In genomic region chr11:47317078-47317828, GRCh38 we compare ENCODE assay signal across 14 cellular contexts. TPM values are rescaled to one million over a fixed set of nuclear protein-coding genes. Genes with fewer than 3 reads are reported as not detected.
A peak's percentile ranks its signal among the peaks of the same experiment; 100 is the strongest.
DNase-seq lines count a peak whose midpoint lies in the region; ATAC-seq and TF ChIP-seq lines count a peak whose summit lies in the region.
"Had no signal": no experiment of that assay in that cellular context is flagged by ENCODE, and none has a peak within 500 bp of the region (broad histone marks: within the 10 kb centered on the region; RNA-seq: fewer than 3 reads in every experiment).

No MANE protein-coding gene starts in this region.

- H3K4me1 ChIP-seq in OCI-LY1 (ENCODE audit: insufficient read depth, low read length, severe bottlenecking), result peaks cover 16% of the 10 kb centered on the region
- H3K4me1 ChIP-seq in smooth muscle cell (ENCODE audit: low read depth), result no peaks in the 10 kb centered on the region
- H3K4me1 ChIP-seq in sigmoid colon, result no peaks in the 10 kb centered on the region
- H3K4me1 ChIP-seq: stomach had no signal

- peak overlapping the region; percentile 64 for H3K27ac Mint-ChIP-seq in activated naive CD8-positive, alpha-beta T cell treated with anti-CD3 and anti-CD28 coated beads, Interleukin-2, amount 50 U/mL, for 24 hours
- H3K27ac Mint-ChIP-seq in activated naive CD8-positive, alpha-beta T cell treated with anti-CD3 and anti-CD28 coated beads for 36 hours, result no peak overlapping the region
- peak overlapping the region in 1 of 2 donors; percentile 19 for H3K27ac Mint-ChIP-seq in stimulated activated naive CD8-positive, alpha-beta T cell treated with anti-CD3 and anti-CD28 coated beads, Interleukin-15, amount 100 ng/mL, for 72 hours

- H2AFZ ChIP-seq in OCI-LY1 (ENCODE audit: low read length) (no peak overlapping the region), smooth muscle cell (ENCODE audit: low read depth) (no peak overlapping the region)

- H3K79me2 ChIP-seq in OCI-LY1 (ENCODE audit: insufficient read depth, low read length) (no peaks in the 10 kb centered on the region), smooth muscle cell (ENCODE audit: low read depth) (no peaks in the 10 kb centered on the region)

- DNase-seq in activated naive CD8-positive, alpha-beta T cell treated with anti-CD3 and anti-CD28 coated beads, Interleukin-2, amount 50 U/mL, for 24 hours, result no peak
- DNase-seq in activated naive CD8-positive, alpha-beta T cell treated with anti-CD3 and anti-CD28 coated beads for 36 hours, result no peak
- no peak for DNase-seq in stimulated activated naive CD8-positive, alpha-beta T cell treated with anti-CD3 and anti-CD28 coated beads, Interleukin-15, amount 100 ng/mL, for 72 hours
- DNase-seq in smooth muscle cell (lab: John Stamatoyannopoulos, UW; ENCODE audit: unreplicated experiment), result no peak
- no peak for DNase-seq in sigmoid colon
- DNase-seq in stimulated activated naive CD4-positive, alpha-beta T cell (lab: John Stamatoyannopoulos, UW), result no peak
- DNase-seq: activated CD4-positive, alpha-beta T cell treated with anti-CD3 and anti-CD28 coated beads for 4 hours; DMS79; KBM-7; midbrain; NCI-H2107 had no signal

- TF ChIP-seq POLR2A in sigmoid colon (IDR thresholded peaks at IDR 0.05), result no peak

- no peak overlapping the region for H3K4me2 ChIP-seq in OCI-LY1 (ENCODE audit: low read length)
- no peak overlapping the region for H3K4me2 ChIP-seq in smooth muscle cell

- peak; percentile 52 for ATAC-seq in activated naive CD8-positive, alpha-beta T cell treated with anti-CD3 and anti-CD28 coated beads, Interleukin-2, amount 50 U/mL, for 24 hours
- ATAC-seq in GM21786 (IDR thresholded peaks at IDR 0.05; ENCODE audit: unreplicated experiment), result peak; percentile 68
- peak; percentile 75 for ATAC-seq in stimulated activated naive CD8-positive, alpha-beta T cell treated with anti-CD3 and anti-CD28 coated beads, Interleukin-15, amount 100 ng/mL, for 72 hours

- H3K9me3 Mint-ChIP-seq in activated naive CD8-positive, alpha-beta T cell treated with anti-CD3 and anti-CD28 coated beads, Interleukin-2, amount 50 U/mL, for 24 hours, result no peaks in the 10 kb centered on the region
- no peaks in the 10 kb centered on the region for H3K9me3 Mint-ChIP-seq in activated naive CD8-positive, alpha-beta T cell treated with anti-CD3 and anti-CD28 coated beads for 36 hours
- H3K9me3 Mint-ChIP-seq in stimulated activated naive CD8-positive, alpha-beta T cell treated with anti-CD3 and anti-CD28 coated beads, Interleukin-15, amount 100 ng/mL, for 72 hours, result no peaks in the 10 kb centered on the region

- H3K36me3 Mint-ChIP-seq in activated naive CD8-positive, alpha-beta T cell treated with anti-CD3 and anti-CD28 coated beads, Interleukin-2, amount 50 U/mL, for 24 hours (ENCODE audit: low read depth), result peaks cover 40% of the 10 kb centered on the region
- H3K36me3 Mint-ChIP-seq in activated naive CD8-positive, alpha-beta T cell treated with anti-CD3 and anti-CD28 coated beads for 36 hours, result peaks cover 8% of the 10 kb centered on the region

- no peak overlapping the region for H3K4me3 Mint-ChIP-seq in activated naive CD8-positive, alpha-beta T cell treated with anti-CD3 and anti-CD28 coated beads, Interleukin-2, amount 50 U/mL, for 24 hours
- H3K4me3 Mint-ChIP-seq in activated naive CD8-positive, alpha-beta T cell treated with anti-CD3 and anti-CD28 coated beads for 36 hours, result no peak overlapping the region
- H3K4me3 Mint-ChIP-seq in stimulated activated naive CD8-positive, alpha-beta T cell treated with anti-CD3 and anti-CD28 coated beads, Interleukin-15, amount 100 ng/mL, for 72 hours, result no peak overlapping the region

- H3K9ac ChIP-seq in OCI-LY1 (ENCODE audit: low read length), result no peak overlapping the region
- no peak overlapping the region for H3K9ac ChIP-seq in smooth muscle cell (ENCODE audit: low read depth)

- no peaks in the 10 kb centered on the region for H3K9me2 ChIP-seq in OCI-LY1 (ENCODE audit: low read depth, low read length)

- H3K27me3 Mint-ChIP-seq in activated naive CD8-positive, alpha-beta T cell treated with anti-CD3 and anti-CD28 coated beads, Interleukin-2, amount 50 U/mL, for 24 hours, result no peaks in the 10 kb centered on the region
- H3K27me3 Mint-ChIP-seq in activated naive CD8-positive, alpha-beta T cell treated with anti-CD3 and anti-CD28 coated beads for 36 hours, result no peaks in the 10 kb centered on the region
- no peaks in the 10 kb centered on the region for H3K27me3 Mint-ChIP-seq in stimulated activated naive CD8-positive, alpha-beta T cell treated with anti-CD3 and anti-CD28 coated beads, Interleukin-15, amount 100 ng/mL, for 72 hours

- no peaks in the 10 kb centered on the region for H3K9me3 ChIP-seq in OCI-LY1 (ENCODE audit: low read length)
- H3K9me3 ChIP-seq in smooth muscle cell (replicated peaks; ENCODE audit: low read depth), result no peaks in the 10 kb centered on the region
- no peaks in the 10 kb centered on the region for H3K9me3 ChIP-seq in sigmoid colon
- H3K9me3 ChIP-seq: stomach had no signal

- peaks cover 24% of the 10 kb centered on the region for H3K36me3 ChIP-seq in OCI-LY1 (ENCODE audit: insufficient read depth, low read length)
- peaks cover 3% of the 10 kb centered on the region for H3K36me3 ChIP-seq in smooth muscle cell (ENCODE audit: low read depth)
- H3K36me3 ChIP-seq in sigmoid colon, result peaks cover 0 to 75% (median 29%) of the 10 kb centered on the region in 4 donors

- H4K20me1 ChIP-seq in OCI-LY1 (ENCODE audit: insufficient read depth, low read length) (no peaks in the 10 kb centered on the region), smooth muscle cell (ENCODE audit: low read depth) (no peaks in the 10 kb centered on the region)

- H3F3A ChIP-seq in OCI-LY1 (ENCODE audit: insufficient read depth, low read length) (no peaks in the 10 kb centered on the region), smooth muscle cell (ENCODE audit: low read depth) (no peaks in the 10 kb centered on the region)

- intact Hi-C loops in sigmoid colon (cut with DNase I), result no loop called here

- H3K4me1 Mint-ChIP-seq in activated naive CD8-positive, alpha-beta T cell treated with anti-CD3 and anti-CD28 coated beads, Interleukin-2, amount 50 U/mL, for 24 hours, result peaks cover 13% of the 10 kb centered on the region
- H3K4me1 Mint-ChIP-seq in activated naive CD8-positive, alpha-beta T cell treated with anti-CD3 and anti-CD28 coated beads for 36 hours, result peaks cover 6% of the 10 kb centered on the region
- H3K4me1 Mint-ChIP-seq in stimulated activated naive CD8-positive, alpha-beta T cell treated with anti-CD3 and anti-CD28 coated beads, Interleukin-15, amount 100 ng/mL, for 72 hours, result no peaks in the 10 kb centered on the region

- H3K4me3 ChIP-seq in OCI-LY1 (ENCODE audit: low read depth, low read length, poor library complexity, severe bottlenecking), result no peak overlapping the region
- no peak overlapping the region for H3K4me3 ChIP-seq in smooth muscle cell
- no peak overlapping the region for H3K4me3 ChIP-seq in sigmoid colon
- H3K4me3 ChIP-seq: stomach had no signal

- TF ChIP-seq EP300 in sigmoid colon (IDR thresholded peaks at IDR 0.05), result no peak

- no peak for TF ChIP-seq CTCF in OCI-LY1 (IDR thresholded peaks at IDR 0.05; ENCODE audit: low read length)
- no peak for TF ChIP-seq CTCF in smooth muscle cell (IDR thresholded peaks at IDR 0.05; ENCODE audit: borderline replicate concordance, insufficient read depth, poor library complexity, severe bottlenecking)
- TF ChIP-seq CTCF in sigmoid colon (IDR thresholded peaks at IDR 0.05), result no peak

- no peaks in the 10 kb centered on the region for H3K27me3 ChIP-seq in OCI-LY1 (ENCODE audit: insufficient read depth, low read length)
- no peaks in the 10 kb centered on the region for H3K27me3 ChIP-seq in smooth muscle cell (ENCODE audit: low read depth)
- H3K27me3 ChIP-seq in sigmoid colon, result no peaks in the 10 kb centered on the region
- H3K27me3 ChIP-seq: stomach had no signal

- WGBS in smooth muscle cell (ENCODE audit: low lambda C conversion rate), result 99% methylated on average over 5 of the region's 5 CpGs
- WGBS in sigmoid colon, 2 donors, result 81 to 89% methylated on average over 5 of the region's 5 CpGs

- H3K27ac ChIP-seq in OCI-LY1 (ENCODE audit: low read depth, low read length, poor library complexity, severe bottlenecking) (peak overlapping the region; percentile 36), smooth muscle cell (ENCODE audit: low read depth) (no peak overlapping the region), sigmoid colon (no peak overlapping the region)
- H3K27ac ChIP-seq: stomach had no signal

RNA-seq across cellular contexts. Expression of gene MYBPC3, which starts 35.2 kb away (rescaled TPM):
- total RNA-seq in activated naive CD8-positive, alpha-beta T cell treated with anti-CD3 and anti-CD28 coated beads for 36 hours, result not detected
- not detected in 2 replicates for total RNA-seq in smooth muscle cell
- polyA plus RNA-seq in smooth muscle cell, result 0.03 and 0.25 TPM in 2 replicates
- total RNA-seq in sigmoid colon, result not detected
- 1 to 10 TPM in 1 of 3 donors, under 1 TPM in 2; 0.29 to 1.4 (median 0.60) TPM for polyA plus RNA-seq in sigmoid colon

RNA-seq across cellular contexts. Expression of gene MADD, which starts 47.3 kb away (rescaled TPM):
- 10 to 100 TPM; 50.9 to 51.2 TPM for total RNA-seq in activated naive CD8-positive, alpha-beta T cell treated with anti-CD3 and anti-CD28 coated beads for 36 hours
- 24.2 and 27.7 TPM in 2 replicates for total RNA-seq in smooth muscle cell
- polyA plus RNA-seq in smooth muscle cell, result 13.1 and 15.0 TPM in 2 replicates
- total RNA-seq in sigmoid colon, result 10 to 100 TPM; 25.8 to 55.7 (median 33.6) TPM
- 10 to 100 TPM; 18.6 to 32.5 (median 19.2) TPM for polyA plus RNA-seq in sigmoid colon

RNA-seq across cellular contexts. Expression of gene NR1H3, which starts 59.5 kb away (rescaled TPM):
- 1 to 10 TPM; 8.1 to 8.2 TPM for total RNA-seq in activated naive CD8-positive, alpha-beta T cell treated with anti-CD3 and anti-CD28 coated beads for 36 hours
- total RNA-seq in smooth muscle cell (8.1 and 8.4 TPM in 2 replicates), sigmoid colon (10 to 100 TPM; 30.3 to 54.5 (median 40.2) TPM)
- polyA plus RNA-seq in smooth muscle cell (13.7 and 19.2 TPM in 2 replicates), sigmoid colon (10 to 100 TPM; 57.3 to 90.1 (median 61.5) TPM)
